ENCODE assay signal across 9 cellular contexts in genomic region chr20:44070139-44070900, GRCh38.
DNase-seq lines count a peak whose midpoint lies in the region; ATAC-seq and TF ChIP-seq lines count a peak whose summit lies in the region.
"Had no signal": no experiment of that assay in that cellular context is flagged by ENCODE, and none has a peak within 500 bp of the region (broad histone marks: within the 10 kb centered on the region; RNA-seq: fewer than 3 reads in every experiment).

No MANE protein-coding gene starts in this region.

- no peaks in the 10 kb centered on the region for H3K4me1 Mint-ChIP-seq in MCF 10A (ENCODE audit: insufficient read depth, unreplicated experiment)

- no TSS peak for BruUV-seq in MCF 10A (replicated peaks; lab: Mats Ljungman, UMichigan)

- H3K27me3 ChIP-seq in dorsolateral prefrontal cortex: no peaks in the 10 kb centered on the region
- peaks cover 0 to 47% (median 4%) of the 10 kb centered on the region in 7 donors for H3K27me3 ChIP-seq in spleen (replicated peaks in 1 of 7)

- H3K27ac Mint-ChIP-seq in MCF 10A (ENCODE audit: low read depth, unreplicated experiment): no peak overlapping the region

- no peaks in the 10 kb centered on the region for H3K27me3 Mint-ChIP-seq in MCF 10A (ENCODE audit: insufficient read depth, unreplicated experiment)

- H3K9me3 ChIP-seq in HEK293 (ENCODE audit: control insufficient read depth, insufficient read depth, low read depth, low read length) (no peaks in the 10 kb centered on the region), spleen (no peaks in the 10 kb centered on the region)

- peak; percentile 20 for DNase-seq in T-helper 22 cell (ENCODE audit: low read depth)
- peak in 4 of 10 donors; percentile 42 to 53 (median 46) for DNase-seq in dorsolateral prefrontal cortex
- DNase-seq in spleen: no peak
- DNase-seq in MCF 10A (ENCODE audit: unreplicated experiment): no peak
- DNase-seq in Right ventricle myocardium inferior (ENCODE audit: missing footprints): no peak
- DNase-seq in NK-92 treated with Interleukin-12 subunit alpha and Interleukin-12 subunit beta, amount 100 ng/mL, for 24 hours (lab: John Stamatoyannopoulos, UW): no peak

- H3K36me3 Mint-ChIP-seq in MCF 10A (ENCODE audit: insufficient read depth, unreplicated experiment): no peaks in the 10 kb centered on the region

- H3K36me3 ChIP-seq in HEK293 (ENCODE audit: control insufficient read depth in 2 of 2, insufficient read depth in 1 of 2, low read length in 2 of 2) (no peaks in the 10 kb centered on the region), spleen (no peaks in the 10 kb centered on the region)

- TF ChIP-seq POLR2A in spleen (IDR thresholded peaks at IDR 0.05): no peak

- H3K9me3 Mint-ChIP-seq in MCF 10A (ENCODE audit: unreplicated experiment): no peaks in the 10 kb centered on the region

- H3K4me3 ChIP-seq in HEK293 (ENCODE audit: low read depth, low read length) (no peak overlapping the region), dorsolateral prefrontal cortex (no peak overlapping the region), spleen (peak overlapping the region in 4 of 8 donors; percentile 1 to 60 (median 20))

- CTCF ChIA-PET in HEK293 (lab: Yijun Ruan, JAX) (no interaction called here), MCF 10A (lab: Yijun Ruan, JAX) (interaction anchor here (1.0 to 3.5 kb wide), 2 partner anchors 10 to 320 kb away, joined by 5 to 33 read pairs; no protein-coding TSS in a partner anchor)

- ATAC-seq in HG02870 (IDR thresholded peaks at IDR 0.05; ENCODE audit: unreplicated experiment): no peak
- no peak for ATAC-seq in Right ventricle myocardium inferior
- ATAC-seq: HepG2 had no signal

- no peak overlapping the region for H3K4me3 Mint-ChIP-seq in MCF 10A (ENCODE audit: unreplicated experiment)

- H3K4me1 ChIP-seq in HEK293 (ENCODE audit: control insufficient read depth, insufficient read depth, low read length) (no peaks in the 10 kb centered on the region), spleen (peaks cover 3 to 79% (median 34%) of the 10 kb centered on the region in 6 donors)

- WGBS in spleen, 5 donors: 43 to 51% (median 46%) methylated on average over 11 to 17 of the region's 17 CpGs

- TF ChIP-seq CTCF in HEK293 (tag by site-specific recombination; IDR thresholded peaks at IDR 0.05): no peak
- no peak for TF ChIP-seq CTCF in dorsolateral prefrontal cortex (IDR thresholded peaks at IDR 0.05 in 54 of 56, conservative IDR thresholded peaks at IDR 0.05 in 2 of 56; ENCODE audit: low read depth in 1 of 56, partially characterized antibody in 56 of 56)
- no peak for TF ChIP-seq CTCF in spleen (IDR thresholded peaks at IDR 0.05 in 8 of 11, conservative IDR thresholded peaks at IDR 0.05 in 3 of 11)
- TF ChIP-seq CTCF in MCF 10A (IDR thresholded peaks at IDR 0.05; ENCODE audit: unreplicated experiment): no peak

- POLR2A ChIA-PET in HEK293 (lab: Yijun Ruan, JAX) (no interaction called here), MCF 10A (lab: Yijun Ruan, JAX) (no interaction called here)

- no peak overlapping the region for H3K27ac ChIP-seq in HEK293 (ENCODE audit: extremely low read depth, low read depth, low read length)
- peak overlapping the region in 39 of 59 donors; percentile 0 to 79 (median 49) for H3K27ac ChIP-seq in dorsolateral prefrontal cortex
- peak overlapping the region; percentile 53 to 91 (median 86) for H3K27ac ChIP-seq in spleen

- intact Hi-C loops in dorsolateral prefrontal cortex (cut with DNase I) (loop anchor here in 1 of 2 donors (10.0 kb wide), 1 partner anchor 616 kb away; the partner anchor contains the start of gene SRSF6), spleen (cut with DNase I; ENCODE audit: low total_unique reads) (no loop called here), MCF 10A (cut with micrococcal nuclease) (no loop called here), Right ventricle myocardium inferior (cut with DNase I) (no loop called here)

TF ChIP-seq in HEK293, 187 proteins besides CTCF, POLR2A, EP300 and RAD21:
- TF ChIP-seq REST (tag by site-specific recombination; IDR thresholded peaks at IDR 0.05) (peak; percentile 76), ZNF433 (tag by site-specific recombination; IDR thresholded peaks at IDR 0.05; ENCODE audit: low read depth) (no peak), ZNF398 (tag by site-specific recombination; IDR thresholded peaks at IDR 0.05) (no peak), EGR2 (tag by site-specific recombination; IDR thresholded peaks at IDR 0.05; ENCODE audit: low read depth) (no peak), ZNF138 (tag by site-specific recombination; IDR thresholded peaks at IDR 0.05; ENCODE audit: borderline replicate concordance) (no peak)
